ENCODE assay signal across 8 cellular contexts in genomic region chr2:233317544-233317943, GRCh38. TPM values are rescaled to one million over a fixed set of nuclear protein-coding genes. Genes with fewer than 3 reads are reported as not detected.
"Had no signal": no experiment of that assay in that cellular context is flagged by ENCODE, and none has a peak within 500 bp of the region (broad histone marks: within the 10 kb centered on the region; RNA-seq: fewer than 3 reads in every experiment).

No MANE protein-coding gene starts in this region.

- ATAC-seq: GM12878 had no signal

- H3K4me3 ChIP-seq: GM12878 had no signal

- DNase-seq: GDM1, GF-D8 had no signal

- FAIRE-seq: G401.6, GM12878, GM12891, GM12892, GM18507 had no signal

RNA-seq across cellular contexts. Expression of gene SAG, which starts 9.9 kb away (rescaled TPM):
- total RNA-seq: G401, GM12878 had no signal
